In the genomic region with DNA sequence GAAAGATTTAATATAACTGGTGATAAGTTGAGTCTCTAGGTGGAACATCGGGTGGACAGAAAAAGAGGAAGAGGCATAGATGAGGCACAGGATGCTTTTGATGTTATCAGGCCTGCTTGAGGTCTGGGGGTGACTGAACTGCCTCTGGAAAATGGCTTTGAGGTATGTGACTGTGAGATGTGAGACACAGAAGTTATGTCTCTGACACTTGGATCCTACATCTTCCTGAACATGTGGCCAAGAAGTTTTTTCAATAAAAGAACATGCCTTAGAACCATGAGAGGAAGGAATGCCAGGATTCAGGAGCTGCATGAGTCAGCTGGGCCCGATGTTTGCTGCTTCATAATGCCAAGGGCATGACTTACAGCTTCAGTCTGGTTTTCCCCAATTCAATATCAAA, we compare ENCODE assay signal across 10 cellular contexts. TPM values are rescaled to one million over a fixed set of nuclear protein-coding genes. Genes with fewer than 3 reads are reported as not detected.
A peak's percentile ranks its signal among the peaks of the same experiment; 100 is the strongest.
DNase-seq lines count a peak whose midpoint lies in the region; ATAC-seq and TF ChIP-seq lines count a peak whose summit lies in the region.
"Had no signal": no experiment of that assay in that cellular context is flagged by ENCODE, and none has a peak within 500 bp of the region (broad histone marks: within the 10 kb centered on the region; RNA-seq: fewer than 3 reads in every experiment).

No MANE protein-coding gene starts in this region.

- TF ChIP-seq CTCF in epithelial cell of esophagus (IDR thresholded peaks at IDR 0.05; ENCODE audit: insufficient read depth, low read depth, low read length, missing control alignments): no peak

- H3K9me3 Mint-ChIP-seq in activated naive CD8-positive, alpha-beta T cell treated with anti-CD3 and anti-CD28 coated beads, Interleukin-2, amount 50 U/mL, for 24 hours: no peaks in the 10 kb centered on the region
- H3K9me3 Mint-ChIP-seq in activated naive CD8-positive, alpha-beta T cell treated with anti-CD3 and anti-CD28 coated beads for 36 hours: no peaks in the 10 kb centered on the region
- H3K9me3 Mint-ChIP-seq in stimulated activated memory B cell treated with anti-CD40 and anti-IgM and Interleukin-4, amounts not matched to agents 10 μg/mL and 1 μg/mL and 100 μg/mL, for 72 hours: no peaks in the 10 kb centered on the region
- H3K9me3 Mint-ChIP-seq: nephron had no signal

- ATAC-seq in activated naive CD8-positive, alpha-beta T cell treated with anti-CD3 and anti-CD28 coated beads, Interleukin-2, amount 50 U/mL, for 24 hours: no peak
- no peak for ATAC-seq in stimulated activated memory B cell treated with anti-CD40 and anti-IgM and Interleukin-4, amounts not matched to agents 10 μg/mL and 1 μg/mL and 100 μg/mL, for 72 hours
- no peak for ATAC-seq in GM21447 (IDR thresholded peaks at IDR 0.05; ENCODE audit: unreplicated experiment)
- ATAC-seq in HG03159 (IDR thresholded peaks at IDR 0.05; ENCODE audit: unreplicated experiment): no peak

- peaks cover 53% of the 10 kb centered on the region for H3K4me1 Mint-ChIP-seq in activated naive CD8-positive, alpha-beta T cell treated with anti-CD3 and anti-CD28 coated beads, Interleukin-2, amount 50 U/mL, for 24 hours
- peaks cover 31% of the 10 kb centered on the region for H3K4me1 Mint-ChIP-seq in activated naive CD8-positive, alpha-beta T cell treated with anti-CD3 and anti-CD28 coated beads for 36 hours
- H3K4me1 Mint-ChIP-seq in stimulated activated memory B cell treated with anti-CD40 and anti-IgM and Interleukin-4, amounts not matched to agents 10 μg/mL and 1 μg/mL and 100 μg/mL, for 72 hours: peaks cover 20% of the 10 kb centered on the region
- H3K4me1 Mint-ChIP-seq: nephron had no signal

- DNase-seq in activated naive CD8-positive, alpha-beta T cell treated with anti-CD3 and anti-CD28 coated beads, Interleukin-2, amount 50 U/mL, for 24 hours: no peak
- DNase-seq in activated naive CD8-positive, alpha-beta T cell treated with anti-CD3 and anti-CD28 coated beads for 36 hours: no peak
- DNase-seq in SIG-M5 treated with dmso at 0.1 percent for 504 hours (lab: John Stamatoyannopoulos, UW; ENCODE audit: unreplicated experiment): peak; percentile 91
- DNase-seq in epithelial cell of esophagus (ENCODE audit: low read depth): peak; percentile 80
- DNase-seq in ureter (ENCODE audit: low spot score): no peak
- DNase-seq: NCI-H1105 had no signal

- no peaks in the 10 kb centered on the region for H3K27me3 Mint-ChIP-seq in activated naive CD8-positive, alpha-beta T cell treated with anti-CD3 and anti-CD28 coated beads, Interleukin-2, amount 50 U/mL, for 24 hours
- peaks cover 7% of the 10 kb centered on the region for H3K27me3 Mint-ChIP-seq in activated naive CD8-positive, alpha-beta T cell treated with anti-CD3 and anti-CD28 coated beads for 36 hours
- no peaks in the 10 kb centered on the region for H3K27me3 Mint-ChIP-seq in stimulated activated memory B cell treated with anti-CD40 and anti-IgM and Interleukin-4, amounts not matched to agents 10 μg/mL and 1 μg/mL and 100 μg/mL, for 72 hours

- H3K36me3 Mint-ChIP-seq in activated naive CD8-positive, alpha-beta T cell treated with anti-CD3 and anti-CD28 coated beads, Interleukin-2, amount 50 U/mL, for 24 hours (ENCODE audit: low read depth): no peaks in the 10 kb centered on the region
- no peaks in the 10 kb centered on the region for H3K36me3 Mint-ChIP-seq in activated naive CD8-positive, alpha-beta T cell treated with anti-CD3 and anti-CD28 coated beads for 36 hours
- no peaks in the 10 kb centered on the region for H3K36me3 Mint-ChIP-seq in stimulated activated memory B cell treated with anti-CD40 and anti-IgM and Interleukin-4, amounts not matched to agents 10 μg/mL and 1 μg/mL and 100 μg/mL, for 72 hours

- H3K4me3 Mint-ChIP-seq in activated naive CD8-positive, alpha-beta T cell treated with anti-CD3 and anti-CD28 coated beads, Interleukin-2, amount 50 U/mL, for 24 hours: no peak overlapping the region
- H3K4me3 Mint-ChIP-seq in activated naive CD8-positive, alpha-beta T cell treated with anti-CD3 and anti-CD28 coated beads for 36 hours: no peak overlapping the region
- H3K4me3 Mint-ChIP-seq in stimulated activated memory B cell treated with anti-CD40 and anti-IgM and Interleukin-4, amounts not matched to agents 10 μg/mL and 1 μg/mL and 100 μg/mL, for 72 hours: no peak overlapping the region
- H3K4me3 Mint-ChIP-seq: nephron had no signal

- no peak overlapping the region for H3K4me3 ChIP-seq in epithelial cell of esophagus (ENCODE audit: low read length)

- peak overlapping the region; percentile 60 for H3K27ac Mint-ChIP-seq in activated naive CD8-positive, alpha-beta T cell treated with anti-CD3 and anti-CD28 coated beads, Interleukin-2, amount 50 U/mL, for 24 hours
- no peak overlapping the region for H3K27ac Mint-ChIP-seq in activated naive CD8-positive, alpha-beta T cell treated with anti-CD3 and anti-CD28 coated beads for 36 hours
- H3K27ac Mint-ChIP-seq in stimulated activated memory B cell treated with anti-CD40 and anti-IgM and Interleukin-4, amounts not matched to agents 10 μg/mL and 1 μg/mL and 100 μg/mL, for 72 hours: peak overlapping the region; percentile 34
- H3K27ac Mint-ChIP-seq: nephron had no signal

RNA-seq across cellular contexts. Expression of a gene that starts 11.5 kb away (rescaled TPM):
- total RNA-seq in activated naive CD8-positive, alpha-beta T cell treated with anti-CD3 and anti-CD28 coated beads for 36 hours: 1 to 10 TPM; 1.8 TPM
- total RNA-seq in ureter: 2.9 TPM

Comparison
In these comparisons a context has a peak if more than half of its experiments do, and no peak if none do; other contexts are left out.
1. DNase-seq: peak in SIG-M5 treated with dmso at 0.1 percent for 504 hours (single experiment) and epithelial cell of esophagus (single experiment); none in activated naive CD8-positive, alpha-beta T cell treated with anti-CD3 and anti-CD28 coated beads, Interleukin-2, amount 50 U/mL, for 24 hours (single experiment), activated naive CD8-positive, alpha-beta T cell treated with anti-CD3 and anti-CD28 coated beads for 36 hours (single experiment) and ureter (single experiment).